Comparison of ENCODE assay signal across 21 cellular contexts in the genomic region with DNA sequence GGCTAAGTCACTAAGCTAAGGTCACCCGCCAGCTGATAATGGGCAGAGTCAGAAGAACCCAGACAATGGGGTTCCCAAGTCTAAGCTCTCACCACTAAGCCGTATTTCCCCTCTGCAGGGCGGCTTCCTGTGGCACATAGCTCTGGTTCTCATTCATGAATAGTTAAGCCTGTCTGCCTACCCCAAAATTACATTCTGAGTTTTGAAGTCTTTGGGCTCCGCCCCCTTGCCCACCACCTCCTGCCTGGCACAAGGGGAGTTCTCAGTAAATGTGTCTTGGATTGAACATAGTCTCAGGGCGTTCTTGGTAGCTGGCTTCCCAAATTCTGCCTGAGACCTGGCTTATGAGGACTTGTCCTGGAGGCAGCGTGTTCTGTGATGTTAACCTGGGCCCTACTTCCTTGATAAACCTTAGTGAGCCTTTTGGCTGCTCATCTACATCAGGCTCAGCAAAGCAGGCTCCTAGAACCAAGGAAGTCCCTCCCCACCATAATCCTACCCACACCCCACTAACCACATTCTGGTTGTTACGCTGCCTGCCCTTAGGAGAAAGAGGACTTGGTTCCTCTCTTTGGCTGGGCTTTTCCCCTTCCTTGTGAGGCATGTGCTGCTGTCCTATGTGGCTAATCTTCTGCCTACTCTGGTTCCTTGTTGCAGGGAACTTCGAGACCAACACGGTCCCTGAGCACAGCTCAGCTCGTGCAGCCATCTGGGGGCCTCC. TPM values are rescaled to one million over a fixed set of nuclear protein-coding genes. Genes with fewer than 3 reads are reported as not detected.
DNase-seq lines count a peak whose midpoint lies in the region; ATAC-seq and TF ChIP-seq lines count a peak whose summit lies in the region.
"Had no signal": no experiment of that assay in that cellular context is flagged by ENCODE, and none has a peak within 500 bp of the region (broad histone marks: within the 10 kb centered on the region; RNA-seq: fewer than 3 reads in every experiment).

No MANE protein-coding gene starts in this region.

- H3K36me3 Mint-ChIP-seq in activated T-cell treated with anti-CD3 and anti-CD28 coated beads, Interleukin-2, amount 50 U/mL, for 24 hours (ENCODE audit: low read depth): no peaks in the 10 kb centered on the region
- H3K36me3 Mint-ChIP-seq in activated naive CD8-positive, alpha-beta T cell treated with anti-CD3 and anti-CD28 coated beads, Interleukin-2, amount 10 ng/mL, durations not matched to agents 7 days and 5 days: no peaks in the 10 kb centered on the region

- peaks cover 0 to 66% (median 0%) of the 10 kb centered on the region in 4 donors for H3K27me3 ChIP-seq in esophagus squamous epithelium
- H3K27me3 ChIP-seq: spleen, thyroid gland had no signal

- DNase-seq in activated T-cell treated with anti-CD3 and anti-CD28 coated beads, Interleukin-2, amount 50 U/mL, for 24 hours: no peak
- DNase-seq in activated T-cell treated with anti-CD3 and anti-CD28 coated beads, Interleukin-2, amount 50 U/mL, for 48 hours: no peak
- peak; percentile 5 for DNase-seq in NOMO-1 treated with DMSO at 0.1 percent for 48 hours (lab: John Stamatoyannopoulos, UW; ENCODE audit: unreplicated experiment)
- no peak for DNase-seq in activated naive CD8-positive, alpha-beta T cell treated with anti-CD3 and anti-CD28 coated beads, Interleukin-2, amount 10 ng/mL, durations not matched to agents 7 days and 5 days
- DNase-seq in ecto neural progenitor cell (ENCODE audit: low spot score): no peak
- no peak for DNase-seq in esophagus squamous epithelium (lab: John Stamatoyannopoulos, UW)
- no peak for DNase-seq in LoVo (ENCODE audit: low spot score)
- DNase-seq: activated CD4-positive, alpha-beta T cell treated with anti-CD3 and anti-CD28 coated beads, Interleukin-2, amount 50 U/mL, for 4 hours; activated T-cell treated with anti-CD3 and anti-CD28 coated beads, Interleukin-2, amount 50 U/mL, for 4 hours; dermis blood vessel endothelial cell; erythroblast; KG1; left lung; mucosa of descending colon; NCI-H1436; NCI-H2171; NCI-H774; spleen; thyroid gland had no signal

- intact Hi-C loops in esophagus squamous epithelium (cut with DNase I): loop anchor here (5.0 to 10.0 kb wide), 2 partner anchors 112 to 294 kb away; no protein-coding TSS in a partner anchor

- H3K27ac ChIP-seq in esophagus squamous epithelium: no peak overlapping the region
- H3K27ac ChIP-seq: left lung, neutrophil, spleen, thyroid gland had no signal

- POLR2A ChIA-PET in activated naive CD8-positive, alpha-beta T cell treated with anti-CD3 and anti-CD28 coated beads, Interleukin-2, amount 10 ng/mL, durations not matched to agents 7 days and 5 days (lab: Charles Lee): interaction anchor here (0.8 to 1.6 kb wide), 2 partner anchors 32 to 268 kb away, joined by 3 to 10 read pairs; a partner anchor contains a TSS

- H3K4me3 Mint-ChIP-seq in activated T-cell treated with anti-CD3 and anti-CD28 coated beads, Interleukin-2, amount 50 U/mL, for 24 hours: no peak overlapping the region
- H3K4me3 Mint-ChIP-seq in activated naive CD8-positive, alpha-beta T cell treated with anti-CD3 and anti-CD28 coated beads, Interleukin-2, amount 10 ng/mL, durations not matched to agents 7 days and 5 days: peak overlapping the region; percentile 59
- H3K4me3 Mint-ChIP-seq: activated T-cell treated with anti-CD3 and anti-CD28 coated beads, Interleukin-2, amount 50 U/mL, for 4 hours had no signal

- no peaks in the 10 kb centered on the region for H3K9me3 ChIP-seq in esophagus squamous epithelium
- H3K9me3 ChIP-seq: left lung, mucosa of descending colon, neutrophil, spleen, thyroid gland had no signal

- TF ChIP-seq POLR2A in esophagus squamous epithelium (IDR thresholded peaks at IDR 0.05): no peak

- H3K36me3 ChIP-seq in esophagus squamous epithelium: no peaks in the 10 kb centered on the region
- H3K36me3 ChIP-seq: left lung, neutrophil, spleen, thyroid gland had no signal

- H3K9me3 Mint-ChIP-seq in activated T-cell treated with anti-CD3 and anti-CD28 coated beads, Interleukin-2, amount 50 U/mL, for 24 hours: no peaks in the 10 kb centered on the region
- no peaks in the 10 kb centered on the region for H3K9me3 Mint-ChIP-seq in activated naive CD8-positive, alpha-beta T cell treated with anti-CD3 and anti-CD28 coated beads, Interleukin-2, amount 10 ng/mL, durations not matched to agents 7 days and 5 days
- H3K9me3 Mint-ChIP-seq: activated T-cell treated with anti-CD3 and anti-CD28 coated beads, Interleukin-2, amount 50 U/mL, for 4 hours had no signal

- peaks cover 38% of the 10 kb centered on the region for H3K4me1 Mint-ChIP-seq in activated T-cell treated with anti-CD3 and anti-CD28 coated beads, Interleukin-2, amount 50 U/mL, for 24 hours (ENCODE audit: low read depth)
- peaks cover 32% of the 10 kb centered on the region for H3K4me1 Mint-ChIP-seq in activated naive CD8-positive, alpha-beta T cell treated with anti-CD3 and anti-CD28 coated beads, Interleukin-2, amount 10 ng/mL, durations not matched to agents 7 days and 5 days

- H3K27me3 Mint-ChIP-seq in activated T-cell treated with anti-CD3 and anti-CD28 coated beads, Interleukin-2, amount 50 U/mL, for 24 hours: peaks cover 5% of the 10 kb centered on the region
- H3K27me3 Mint-ChIP-seq in activated naive CD8-positive, alpha-beta T cell treated with anti-CD3 and anti-CD28 coated beads, Interleukin-2, amount 10 ng/mL, durations not matched to agents 7 days and 5 days: peaks cover 10% of the 10 kb centered on the region

- 84 to 90% methylated on average over 5 to 9 of the region's 10 CpGs for WGBS in esophagus squamous epithelium, 2 donors

- H3K4me3 ChIP-seq in esophagus squamous epithelium: no peak overlapping the region
- H3K4me3 ChIP-seq: left lung, mucosa of descending colon, spleen, thyroid gland had no signal

- peaks cover 0 to 24% (median 12%) of the 10 kb centered on the region in 3 donors for H3K4me1 ChIP-seq in esophagus squamous epithelium

- peak; percentile 57 for ATAC-seq in activated naive CD8-positive, alpha-beta T cell treated with anti-CD3 and anti-CD28 coated beads, Interleukin-2, amount 10 ng/mL, durations not matched to agents 7 days and 5 days (ENCODE audit: low read depth)
- no peak for ATAC-seq in HG03039 (IDR thresholded peaks at IDR 0.05; ENCODE audit: unreplicated experiment)
- ATAC-seq: activated T-cell treated with anti-CD3 and anti-CD28 coated beads, Interleukin-2, amount 50 U/mL, for 4 hours; left lung; mucosa of descending colon had no signal

- peak overlapping the region; percentile 63 for H3K27ac Mint-ChIP-seq in activated T-cell treated with anti-CD3 and anti-CD28 coated beads, Interleukin-2, amount 50 U/mL, for 24 hours
- peak overlapping the region; percentile 83 for H3K27ac Mint-ChIP-seq in activated naive CD8-positive, alpha-beta T cell treated with anti-CD3 and anti-CD28 coated beads, Interleukin-2, amount 10 ng/mL, durations not matched to agents 7 days and 5 days

- TF ChIP-seq CTCF in esophagus squamous epithelium (IDR thresholded peaks at IDR 0.05): no peak

RNA-seq across cellular contexts. Expression of a gene that starts 54.9 kb away (rescaled TPM):
- total RNA-seq in activated naive CD8-positive, alpha-beta T cell treated with anti-CD3 and anti-CD28 coated beads, Interleukin-2, amount 10 ng/mL, durations not matched to agents 7 days and 5 days: 1 to 10 TPM; 5.4 to 7.2 TPM
- 10 to 100 TPM; 14.9 to 21.2 (median 17.5) TPM for total RNA-seq in esophagus squamous epithelium
